ENCODE assay signal across 1 cellular context in the genomic region with DNA sequence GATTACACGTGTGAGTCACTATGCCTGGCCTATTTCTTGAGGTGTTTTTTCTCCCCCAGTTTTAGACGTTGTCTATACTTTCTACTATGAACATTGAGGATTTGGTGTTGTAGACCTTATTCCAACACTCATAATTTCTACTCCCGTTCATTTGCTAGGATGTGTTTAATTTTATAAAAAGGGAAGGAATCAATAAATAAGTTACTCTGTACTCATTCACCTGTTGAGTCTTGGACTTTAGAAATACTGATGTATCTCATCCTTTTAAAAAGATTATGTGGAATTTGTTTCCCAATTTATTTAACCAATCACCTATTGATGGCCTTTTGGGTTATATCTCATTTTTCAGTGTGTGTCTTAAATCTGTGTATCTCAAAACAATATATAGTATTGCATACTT.
TF ChIP-seq lines count a peak whose summit lies in the region.

No MANE protein-coding gene starts in this region.

TF ChIP-seq in HepG2, 621 proteins besides CTCF, POLR2A, EP300 and RAD21:
- TF ChIP-seq MTA3 (CRISPR knock-in tag; IDR thresholded peaks at IDR 0.05) (no peak), HDAC6 (IDR thresholded peaks at IDR 0.05; ENCODE audit: low read depth, low read length) (no peak), NRL (CRISPR knock-in tag; IDR thresholded peaks at IDR 0.05; ENCODE audit: borderline replicate concordance) (no peak), ZNF577 (CRISPR knock-in tag; IDR thresholded peaks at IDR 0.05; ENCODE audit: borderline replicate concordance, low read depth) (no peak), NFE2L2 (IDR thresholded peaks at IDR 0.05; ENCODE audit: low read length) (no peak), SYNCRIP (IDR thresholded peaks at IDR 0.05; ENCODE audit: insufficient read depth, low read depth, low read length) (no peak), CENPX (CRISPR knock-in tag; IDR thresholded peaks at IDR 0.05) (no peak)
- TF ChIP-seq, protein P1, sequence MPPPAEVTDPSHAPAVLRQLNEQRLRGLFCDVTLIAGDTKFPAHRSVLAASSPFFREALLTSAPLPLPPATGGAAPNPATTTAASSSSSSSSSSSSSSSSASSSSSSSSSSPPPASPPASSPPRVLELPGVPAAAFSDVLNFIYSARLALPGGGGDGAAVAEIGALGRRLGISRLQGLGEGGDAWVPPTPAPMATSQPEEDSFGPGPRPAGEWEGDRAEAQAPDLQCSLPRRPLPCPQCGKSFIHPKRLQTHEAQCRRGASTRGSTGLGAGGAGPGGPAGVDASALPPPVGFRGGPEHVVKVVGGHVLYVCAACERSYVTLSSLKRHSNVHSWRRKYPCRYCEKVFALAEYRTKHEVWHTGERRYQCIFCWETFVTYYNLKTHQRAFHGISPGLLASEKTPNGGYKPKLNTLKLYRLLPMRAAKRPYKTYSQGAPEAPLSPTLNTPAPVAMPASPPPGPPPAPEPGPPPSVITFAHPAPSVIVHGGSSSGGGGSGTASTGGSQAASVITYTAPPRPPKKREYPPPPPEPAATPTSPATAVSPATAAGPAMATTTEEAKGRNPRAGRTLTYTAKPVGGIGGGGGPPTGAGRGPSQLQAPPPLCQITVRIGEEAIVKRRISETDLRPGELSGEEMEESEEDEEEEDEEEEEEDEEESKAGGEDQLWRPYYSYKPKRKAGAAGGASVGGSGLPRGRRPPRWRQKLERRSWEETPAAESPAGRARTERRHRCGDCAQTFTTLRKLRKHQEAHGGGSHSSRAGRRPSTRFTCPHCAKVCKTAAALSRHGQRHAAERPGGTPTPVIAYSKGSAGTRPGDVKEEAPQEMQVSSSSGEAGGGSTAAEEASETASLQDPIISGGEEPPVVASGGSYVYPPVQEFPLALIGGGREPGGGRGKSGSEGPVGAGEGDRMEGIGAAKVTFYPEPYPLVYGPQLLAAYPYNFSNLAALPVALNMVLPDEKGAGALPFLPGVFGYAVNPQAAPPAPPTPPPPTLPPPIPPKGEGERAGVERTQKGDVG (CRISPR knock-in tag; IDR thresholded peaks at IDR 0.05; ENCODE audit: borderline replicate concordance), result no peak
- TF ChIP-seq, protein P2, sequence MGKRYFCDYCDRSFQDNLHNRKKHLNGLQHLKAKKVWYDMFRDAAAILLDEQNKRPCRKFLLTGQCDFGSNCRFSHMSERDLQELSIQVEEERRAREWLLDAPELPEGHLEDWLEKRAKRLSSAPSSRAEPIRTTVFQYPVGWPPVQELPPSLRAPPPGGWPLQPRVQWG (CRISPR knock-in tag; IDR thresholded peaks at IDR 0.05; ENCODE audit: borderline replicate concordance, low read depth), result no peak
- TF ChIP-seq, protein P3, sequence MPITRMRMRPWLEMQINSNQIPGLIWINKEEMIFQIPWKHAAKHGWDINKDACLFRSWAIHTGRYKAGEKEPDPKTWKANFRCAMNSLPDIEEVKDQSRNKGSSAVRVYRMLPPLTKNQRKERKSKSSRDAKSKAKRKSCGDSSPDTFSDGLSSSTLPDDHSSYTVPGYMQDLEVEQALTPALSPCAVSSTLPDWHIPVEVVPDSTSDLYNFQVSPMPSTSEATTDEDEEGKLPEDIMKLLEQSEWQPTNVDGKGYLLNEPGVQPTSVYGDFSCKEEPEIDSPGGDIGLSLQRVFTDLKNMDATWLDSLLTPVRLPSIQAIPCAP (CRISPR knock-in tag; IDR thresholded peaks at IDR 0.05; ENCODE audit: low read depth), result no peak
